1 cellular context compared by ENCODE assay signal in genomic region chr10:102450374-102451104, GRCh38.
TF ChIP-seq lines count a peak whose summit lies in the region.

No MANE protein-coding gene starts in this region.

TF ChIP-seq in K562, 482 proteins besides CTCF, POLR2A, EP300 and RAD21 (continued from another document):
- TF ChIP-seq ZNF592 (IDR thresholded peaks at IDR 0.05) = peak; percentile 87
- TF ChIP-seq ZNF212 (CRISPR knock-in tag; IDR thresholded peaks at IDR 0.05) = no peak
- peak; percentile 81; the same call in 1 of the 2 replicates for TF ChIP-seq E2F1 (CRISPR knock-in tag; IDR thresholded peaks at IDR 0.05)
- TF ChIP-seq ATF1 (CRISPR knock-in tag; IDR thresholded peaks at IDR 0.05) = no peak
- TF ChIP-seq ATF1 (tag; IDR thresholded peaks at IDR 0.05) = 0 out of 2 replicates have a peak, but pooled peaks have one; percentile 19
- peak; percentile 91 for TF ChIP-seq ZNF395 (CRISPR knock-in tag; IDR thresholded peaks at IDR 0.05)
- no peak for TF ChIP-seq KHSRP (IDR thresholded peaks at IDR 0.05)
- TF ChIP-seq JUN (IDR thresholded peaks at IDR 0.05; ENCODE audit: borderline replicate concordance, low read depth, low read length) = peak; percentile 13; the same call in 1 of the 2 replicates
- TF ChIP-seq JUN (CRISPR knock-in tag; IDR thresholded peaks at IDR 0.05; ENCODE audit: borderline replicate concordance) = peak; percentile 68; the same call in 1 of the 2 replicates
- TF ChIP-seq TAF1 (IDR thresholded peaks at IDR 0.05; ENCODE audit: control insufficient read depth, extremely low read depth, insufficient read depth, low read length, severe bottlenecking) = peak; percentile 55
- TF ChIP-seq DMBX1 (CRISPR knock-in tag; IDR thresholded peaks at IDR 0.05; ENCODE audit: borderline replicate concordance) = peak; percentile 64; the same call in 1 of the 2 replicates
- peak; percentile 82 to 87; a peak in 3 of 4 replicates for TF ChIP-seq NRF1 (conservative IDR thresholded peaks at IDR 0.05 in 1 of 2, IDR thresholded peaks at IDR 0.05 in 1 of 2)
- TF ChIP-seq GTF3C2 (IDR thresholded peaks at IDR 0.05; ENCODE audit: borderline replicate concordance, extremely low read depth, insufficient read length) = no peak
- no peak for TF ChIP-seq ARNT (IDR thresholded peaks at IDR 0.05)
- TF ChIP-seq NR2C2 (CRISPR knock-in tag; IDR thresholded peaks at IDR 0.05) = 0 out of 2 replicates have a peak, but pooled peaks have one; percentile 23
- 0 out of 2 replicates have a peak, but pooled peaks have one; percentile 26 for TF ChIP-seq NR2C2 (tag; IDR thresholded peaks at IDR 0.05)
- no peak for TF ChIP-seq ZNF197 (CRISPR knock-in tag; IDR thresholded peaks at IDR 0.05; ENCODE audit: low read depth)
- TF ChIP-seq MNT (conservative IDR thresholded peaks at IDR 0.05) = peak; percentile 22 to 49; a peak in 1 of 4 replicates
- TF ChIP-seq ZNF583 (CRISPR knock-in tag; IDR thresholded peaks at IDR 0.05) = 0 out of 2 replicates have a peak, but pooled peaks have one; percentile 36
- TF ChIP-seq FIP1L1 (IDR thresholded peaks at IDR 0.05; ENCODE audit: low read depth, low read length, poor library complexity, severe bottlenecking) = peak; percentile 12
- TF ChIP-seq CXXC5 (CRISPR knock-in tag; IDR thresholded peaks at IDR 0.05) = peak; percentile 95
- peak; percentile 20 for TF ChIP-seq MEIS2 (IDR thresholded peaks at IDR 0.05; ENCODE audit: partially characterized antibody)
- TF ChIP-seq REST (CRISPR knock-in tag; IDR thresholded peaks at IDR 0.05; ENCODE audit: low read depth) = peak; percentile 83; the same call in 1 of the 2 replicates
- TF ChIP-seq CCNT2 (IDR thresholded peaks at IDR 0.05; ENCODE audit: borderline replicate concordance, extremely low read depth, insufficient read length, low read depth, low read length) = peak; percentile 84
- TF ChIP-seq THAP12 (CRISPR knock-in tag; IDR thresholded peaks at IDR 0.05) = peak; percentile 76; the same call in 1 of the 2 replicates
